ENCODE assay signal across 21 cellular contexts in the genomic region with DNA sequence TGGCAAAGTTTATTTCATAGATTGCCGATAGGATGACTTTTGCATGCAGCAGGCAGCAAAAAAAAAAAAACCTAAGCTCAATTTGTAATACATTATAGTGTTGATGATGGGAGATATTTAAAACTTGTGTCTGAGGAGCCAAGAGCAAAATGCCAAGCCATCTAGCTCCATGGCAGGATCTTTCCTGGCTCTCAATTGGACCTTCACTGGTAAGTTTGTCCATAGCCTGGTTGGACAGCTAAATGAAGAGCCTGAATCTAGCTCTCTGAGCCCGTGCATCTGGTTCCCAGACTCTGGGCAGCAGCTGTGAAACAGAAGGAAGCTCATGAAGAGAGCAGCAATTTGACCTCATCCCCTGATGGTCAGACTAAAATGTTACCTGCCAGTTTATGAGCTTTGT. TPM values are rescaled to one million over a fixed set of nuclear protein-coding genes. Genes with fewer than 3 reads are reported as not detected.
DNase-seq lines count a peak whose midpoint lies in the region; ATAC-seq and TF ChIP-seq lines count a peak whose summit lies in the region.
"Had no signal": no experiment of that assay in that cellular context is flagged by ENCODE, and none has a peak within 500 bp of the region (broad histone marks: within the 10 kb centered on the region; RNA-seq: fewer than 3 reads in every experiment).

No MANE protein-coding gene starts in this region.

- H3K27me3 Mint-ChIP-seq in Calu3 (ENCODE audit: unreplicated experiment) (no peaks in the 10 kb centered on the region), glutamatergic neuron (ENCODE audit: unreplicated experiment) (peaks cover 2% of the 10 kb centered on the region)
- peaks cover 10% of the 10 kb centered on the region for H3K27me3 Mint-ChIP-seq in stimulated activated naive CD8-positive, alpha-beta T cell treated with anti-CD3 and anti-CD28 coated beads, Interleukin-15, amount 100 ng/mL, for 72 hours

- H3K27ac ChIP-seq in osteoblast (ENCODE audit: low read depth, low read length): no peak overlapping the region
- H3K27ac ChIP-seq: BLaER1, PC-9, RWPE1, SK-N-MC had no signal

- BruUV-seq in Calu3 (replicated peaks; lab: Mats Ljungman, UMichigan): no TSS peak

- CTCF ChIA-PET in Calu3 (lab: Charles Lee): interaction anchor here (0.6 kb wide), 1 partner anchor 190 kb away, joined by 5 read pairs; no protein-coding TSS in a partner anchor

- peak overlapping the region; percentile 68 for H3K27ac Mint-ChIP-seq in Calu3 (ENCODE audit: unreplicated experiment)
- H3K27ac Mint-ChIP-seq in glutamatergic neuron (ENCODE audit: unreplicated experiment): peak overlapping the region; percentile 70
- no peak overlapping the region for H3K27ac Mint-ChIP-seq in stimulated activated naive CD8-positive, alpha-beta T cell treated with anti-CD3 and anti-CD28 coated beads, Interleukin-15, amount 100 ng/mL, for 72 hours
- H3K27ac Mint-ChIP-seq: CD4-positive, alpha-beta T cell; H9 had no signal

- TF ChIP-seq CTCF in Calu3 (IDR thresholded peaks at IDR 0.05; ENCODE audit: unreplicated experiment) (no peak), glutamatergic neuron (IDR thresholded peaks at IDR 0.05; ENCODE audit: partially characterized antibody, unreplicated experiment) (no peak), osteoblast (IDR thresholded peaks at IDR 0.05; ENCODE audit: extremely low read depth, low read depth, low read length) (no peak)

- H3K36me3 ChIP-seq in osteoblast (ENCODE audit: insufficient read depth, low read length): no peaks in the 10 kb centered on the region
- H3K36me3 ChIP-seq: BLaER1 had no signal

- intact Hi-C loops in Calu3 (cut with micrococcal nuclease; ENCODE audit: unreplicated experiment): no loop called here

- no peaks in the 10 kb centered on the region for H3K79me2 ChIP-seq in osteoblast (ENCODE audit: insufficient read depth, low read length)

- no peak overlapping the region for H3K4me2 ChIP-seq in osteoblast (ENCODE audit: insufficient read depth, low read length)
- H3K4me2 ChIP-seq: BLaER1, PC-9 had no signal

- H3K9me3 ChIP-seq in osteoblast (ENCODE audit: low read depth, low read length): no peaks in the 10 kb centered on the region
- H3K9me3 ChIP-seq: BLaER1 had no signal

- H3K27me3 ChIP-seq in osteoblast (ENCODE audit: insufficient read depth, low read length): no peaks in the 10 kb centered on the region
- H3K27me3 ChIP-seq: BLaER1 had no signal

- no peaks in the 10 kb centered on the region for H3K4me1 ChIP-seq in osteoblast (ENCODE audit: insufficient read depth, low read length)

- H3K36me3 Mint-ChIP-seq in Calu3 (ENCODE audit: insufficient read depth, unreplicated experiment) (no peaks in the 10 kb centered on the region), glutamatergic neuron (ENCODE audit: unreplicated experiment) (no peaks in the 10 kb centered on the region)

- H3K9me3 Mint-ChIP-seq in Calu3 (ENCODE audit: low read depth, unreplicated experiment) (peaks cover 5% of the 10 kb centered on the region), glutamatergic neuron (ENCODE audit: unreplicated experiment) (peaks cover 5% of the 10 kb centered on the region)
- H3K9me3 Mint-ChIP-seq in stimulated activated naive CD8-positive, alpha-beta T cell treated with anti-CD3 and anti-CD28 coated beads, Interleukin-15, amount 100 ng/mL, for 72 hours: no peaks in the 10 kb centered on the region
- H3K9me3 Mint-ChIP-seq: CD4-positive, alpha-beta T cell; H9 had no signal

- no peaks in the 10 kb centered on the region for H4K20me1 ChIP-seq in osteoblast (ENCODE audit: insufficient read depth, low read length)
- H4K20me1 ChIP-seq: BLaER1 had no signal

- no peak overlapping the region for H2AFZ ChIP-seq in osteoblast (ENCODE audit: low read length)
- H2AFZ ChIP-seq: PC-9 had no signal

- no peak overlapping the region for H3K4me3 ChIP-seq in osteoblast (ENCODE audit: insufficient read depth, low read length)
- H3K4me3 ChIP-seq: BLaER1, PC-9, SK-N-MC had no signal

- DNase-seq in AG08395 (ENCODE audit: low spot score) (peak; percentile 80), Calu3 (no peak), RPMI7951 (ENCODE audit: low read depth) (peak; percentile 11), glutamatergic neuron (peak; percentile 41), osteoblast (ENCODE audit: insufficient read length, low spot score, missing footprints) (no peak)
- no peak for DNase-seq in stimulated activated CD8-positive, alpha-beta memory T cell treated with anti-CD3 and anti-CD28 coated beads, Interleukin-4, amount 100 ng/mL, for 48 hours
- no peak for DNase-seq in stimulated activated naive CD8-positive, alpha-beta T cell treated with anti-CD3 and anti-CD28 coated beads, Interleukin-15, amount 100 ng/mL, for 72 hours
- DNase-seq: CD4-positive, alpha-beta T cell; COR-L47; GDM1; H9; KG1; NCI-H1092; NCI-H1436 treated with DMSO at 0.1 percent for 48 hours; NCI-H1930; PC-9; SHP77 treated with DMSO at 0.1 percent for 48 hours; SW 1271 had no signal

- ATAC-seq in stimulated activated naive CD8-positive, alpha-beta T cell treated with anti-CD3 and anti-CD28 coated beads, Interleukin-15, amount 100 ng/mL, for 72 hours: no peak

- H3K4me3 Mint-ChIP-seq in Calu3 (ENCODE audit: low read depth, unreplicated experiment): no peak overlapping the region
- peak overlapping the region; percentile 57 for H3K4me3 Mint-ChIP-seq in glutamatergic neuron (ENCODE audit: unreplicated experiment)
- H3K4me3 Mint-ChIP-seq in stimulated activated naive CD8-positive, alpha-beta T cell treated with anti-CD3 and anti-CD28 coated beads, Interleukin-15, amount 100 ng/mL, for 72 hours: no peak overlapping the region
- H3K4me3 Mint-ChIP-seq: CD4-positive, alpha-beta T cell; H9 had no signal

- peaks cover 17% of the 10 kb centered on the region for H3K4me1 Mint-ChIP-seq in Calu3 (ENCODE audit: low read depth, unreplicated experiment)
- H3K4me1 Mint-ChIP-seq in glutamatergic neuron (ENCODE audit: low read depth, unreplicated experiment): peaks cover 10% of the 10 kb centered on the region
- no peaks in the 10 kb centered on the region for H3K4me1 Mint-ChIP-seq in stimulated activated naive CD8-positive, alpha-beta T cell treated with anti-CD3 and anti-CD28 coated beads, Interleukin-15, amount 100 ng/mL, for 72 hours
- H3K4me1 Mint-ChIP-seq: H9 had no signal

RNA-seq across cellular contexts. Expression of a gene that starts 17.6 kb away (rescaled TPM):
- total RNA-seq in Calu3 (2022) (12.0 and 12.8 TPM in 2 replicates), glutamatergic neuron (ENCODE audit: unreplicated experiment) (1.2 TPM), osteoblast (3.3 and 6.5 TPM in 2 replicates)
- 3.7 and 3.9 TPM in 2 replicates for total RNA-seq in RPMI7951 (2014; rRNA removed; shearing (Covaris generic))
- total RNA-seq: CD4-positive, alpha-beta T cell had no signal

Comparison
In these comparisons a context has a peak if more than half of its experiments do, and no peak if none do; other contexts are left out.
1. DNase-seq: peak in AG08395 (single experiment), RPMI7951 (single experiment) and glutamatergic neuron (single experiment); none in Calu3 (single experiment), stimulated activated CD8-positive, alpha-beta memory T cell treated with anti-CD3 and anti-CD28 coated beads, Interleukin-4, amount 100 ng/mL, for 48 hours (single experiment), stimulated activated naive CD8-positive, alpha-beta T cell treated with anti-CD3 and anti-CD28 coated beads, Interleukin-15, amount 100 ng/mL, for 72 hours (0 of 2) and osteoblast (single experiment).
2. H3K27ac Mint-ChIP-seq: peak in Calu3 (single experiment) and glutamatergic neuron (single experiment); none in stimulated activated naive CD8-positive, alpha-beta T cell treated with anti-CD3 and anti-CD28 coated beads, Interleukin-15, amount 100 ng/mL, for 72 hours (0 of 2).